In genomic region chr11:29162490-29162889, GRCh38 we compare ENCODE assay signal across 28 cellular contexts.
DNase-seq lines count a peak whose midpoint lies in the region; ATAC-seq, FAIRE-seq and TF ChIP-seq lines count a peak whose summit lies in the region.
"Had no signal": no experiment of that assay in that cellular context is flagged by ENCODE, and none has a peak within 500 bp of the region (broad histone marks: within the 10 kb centered on the region; RNA-seq: fewer than 3 reads in every experiment).

No MANE protein-coding gene starts in this region.

- no peaks in the 10 kb centered on the region for H3K27me3 ChIP-seq in adipocyte (replicated peaks; ENCODE audit: control insufficient read depth, insufficient read depth, low read length)
- H3K27me3 ChIP-seq in PC-3 (ENCODE audit: low read length) = no peaks in the 10 kb centered on the region
- H3K27me3 ChIP-seq in transverse colon = no peaks in the 10 kb centered on the region
- H3K27me3 ChIP-seq: MG63 had no signal

- no peaks in the 10 kb centered on the region for H3K79me2 ChIP-seq in PC-3 (ENCODE audit: low read length)

- no peaks in the 10 kb centered on the region for H3K27me3 Mint-ChIP-seq in endothelial cell (ENCODE audit: unreplicated experiment)
- H3K27me3 Mint-ChIP-seq: B cell had no signal

- in situ Hi-C loops in transverse colon (cut with MboI; ENCODE audit: low pct_ligation_motif_present in 1 of 4, low pct_unique_long_range_greater_than_20kb in 1 of 4, low sequenced_read_pairs in 3 of 4) = loop anchor here in 1 of 4 donors (25.0 kb wide), 1 partner anchor 1475 kb away; no protein-coding TSS in a partner anchor

- H4K20me1 ChIP-seq in PC-3 (ENCODE audit: low read length) = no peaks in the 10 kb centered on the region

- 89 to 93% methylated on average over 1 to 2 of the region's 2 CpGs for WGBS in transverse colon (ENCODE audit: low coverage in 1 of 2), 2 donors

- no peak for TF ChIP-seq POLR2A in H54 (IDR thresholded peaks at IDR 0.05; ENCODE audit: low read depth, low read length)
- TF ChIP-seq POLR2A in transverse colon (IDR thresholded peaks at IDR 0.05) = no peak

- H3K9me3 ChIP-seq in adipocyte (ENCODE audit: control insufficient read depth, low read length) (no peaks in the 10 kb centered on the region), PC-3 (ENCODE audit: low read length) (no peaks in the 10 kb centered on the region), transverse colon (no peaks in the 10 kb centered on the region)
- H3K9me3 ChIP-seq: Caco-2, MG63 had no signal

- H3K27ac ChIP-seq in PC-3 (ENCODE audit: low read length) (no peak overlapping the region), transverse colon (no peak overlapping the region)
- H3K27ac ChIP-seq: C4-2B, RWPE1 had no signal

- H3F3A ChIP-seq in PC-3 (ENCODE audit: low read length, unreplicated experiment) = no peaks in the 10 kb centered on the region

- no peak overlapping the region for H3K4me3 Mint-ChIP-seq in endothelial cell (ENCODE audit: unreplicated experiment)
- H3K4me3 Mint-ChIP-seq: B cell; CD8-positive, alpha-beta T cell had no signal

- H3K4me3 ChIP-seq in adipocyte (ENCODE audit: low read length) (no peak overlapping the region), PC-3 (ENCODE audit: low read length) (no peak overlapping the region), transverse colon (no peak overlapping the region)
- H3K4me3 ChIP-seq: A549, MG63 had no signal

- H3K9ac ChIP-seq in adipocyte (ENCODE audit: low read length) = no peak overlapping the region
- H3K9ac ChIP-seq in PC-3 (ENCODE audit: low read length) = no peak overlapping the region

- TF ChIP-seq CTCF in endothelial cell (IDR thresholded peaks at IDR 0.05; ENCODE audit: unreplicated experiment) (no peak), PC-3 (conservative IDR thresholded peaks at IDR 0.05; ENCODE audit: low read depth, low read length) (no peak), transverse colon (IDR thresholded peaks at IDR 0.05) (no peak)

- no peaks in the 10 kb centered on the region for H3K9me3 Mint-ChIP-seq in endothelial cell (ENCODE audit: unreplicated experiment)

- no peak for TF ChIP-seq EP300 in transverse colon (IDR thresholded peaks at IDR 0.05; ENCODE audit: low read depth)

- H3K36me3 ChIP-seq in adipocyte (ENCODE audit: control insufficient read depth, insufficient read depth, low read length, severe bottlenecking) (no peaks in the 10 kb centered on the region), PC-3 (ENCODE audit: low read depth, low read length) (no peaks in the 10 kb centered on the region), transverse colon (no peaks in the 10 kb centered on the region)

- no TSS peak for BruUV-seq in PC-3 (replicated peaks; lab: Mats Ljungman, UMichigan)

- POLR2A ChIA-PET in PC-3 (lab: Charles Lee; ENCODE audit: unreplicated experiment) = no interaction called here

- no peak overlapping the region for H3K4me2 ChIP-seq in PC-3 (ENCODE audit: low read length)
- H3K4me2 ChIP-seq: A549 had no signal

- DNase-seq in H54 (ENCODE audit: insufficient read length, low spot score) = no peak
- peak; percentile 57 for DNase-seq in adipocyte (ENCODE audit: low read depth)
- DNase-seq in fibroblast of peridontal ligament (ENCODE audit: extremely low read depth) = peak; percentile 40
- DNase-seq in endothelial cell (ENCODE audit: low spot score) = no peak
- DNase-seq in PC-3 = no peak
- no peak for DNase-seq in transverse colon
- no peak for DNase-seq in DMS153 treated with DMSO at 0.1 percent for 48 hours (lab: John Stamatoyannopoulos, UW; ENCODE audit: unreplicated experiment)
- DNase-seq: Caco-2; CD8-positive, alpha-beta T cell; DMS79; EL; GDM1; KBM-7; MG63; NCI-H1105 treated with DMSO at 0.1 percent for 48 hours; NCI-H146; NCI-H2029; NCI-H446; NCI-H524 treated with DMSO at 0.1 percent for 48 hours; NCI-H774; NK-92 treated with Interleukin-12 subunit alpha and Interleukin-12 subunit beta, amount 100 ng/mL, for 24 hours; SHP77 had no signal

- ATAC-seq in PC-3 = no peak
- ATAC-seq: A549; CD8-positive, alpha-beta T cell; HepG2 had no signal

- no peak overlapping the region for H2AFZ ChIP-seq in PC-3 (ENCODE audit: low read length)

- H3K4me1 Mint-ChIP-seq in endothelial cell (ENCODE audit: unreplicated experiment) = no peaks in the 10 kb centered on the region
- H3K4me1 Mint-ChIP-seq: B cell had no signal

- CTCF ChIA-PET in PC-3 (lab: Charles Lee) = no interaction called here

- H3K4me1 ChIP-seq in adipocyte (ENCODE audit: control insufficient read depth, insufficient read depth, low read length) (peaks cover 5% of the 10 kb centered on the region), PC-3 (ENCODE audit: insufficient read depth, low read length) (peaks cover 7% of the 10 kb centered on the region; the same call in 1 of the 2 replicates), transverse colon (no peaks in the 10 kb centered on the region)
- H3K4me1 ChIP-seq: A549, Caco-2 had no signal

- H3K36me3 Mint-ChIP-seq in endothelial cell (ENCODE audit: low read depth, unreplicated experiment) = no peaks in the 10 kb centered on the region
- H3K36me3 Mint-ChIP-seq: CD8-positive, alpha-beta T cell had no signal

- intact Hi-C loops in PC-3 (cut with micrococcal nuclease) (no loop called here), transverse colon (cut with DNase I; ENCODE audit: low total_unique reads) (no loop called here)

- no peak overlapping the region for H3K27ac Mint-ChIP-seq in endothelial cell (ENCODE audit: unreplicated experiment)
- H3K27ac Mint-ChIP-seq: B cell; CD8-positive, alpha-beta T cell had no signal

- peak; percentile 43 for FAIRE-seq in H54 (lab: Jason Lieb, UNC)
- FAIRE-seq: A549, GM12891, HepG2 had no signal

- no peaks in the 10 kb centered on the region for H3K9me2 ChIP-seq in PC-3 (replicated peaks; ENCODE audit: low read length)

Comparison
In these comparisons a context has a peak if more than half of its experiments do, and no peak if none do; other contexts are left out.
1. DNase-seq: peak in adipocyte (single experiment) and fibroblast of peridontal ligament (single experiment); none in H54 (single experiment), endothelial cell (single experiment), PC-3 (single experiment), transverse colon (single experiment) and DMS153 treated with DMSO at 0.1 percent for 48 hours (single experiment).